ENCODE assay signal across 19 cellular contexts in genomic region chr7:14144538-14144937, GRCh38.
"Had no signal": no experiment of that assay in that cellular context is flagged by ENCODE, and none has a peak within 500 bp of the region (broad histone marks: within the 10 kb centered on the region; RNA-seq: fewer than 3 reads in every experiment).

No MANE protein-coding gene starts in this region.

- DNase-seq: activated CD4-positive, alpha-beta T cell treated with anti-CD3 and anti-CD28 coated beads, Interleukin-2, amount 10 ng/mL, durations not matched to agents 24 days and 14 days; activated CD8-positive, alpha-beta T cell treated with anti-CD3 and anti-CD28 coated beads for 36 hours; activated gamma-delta T cell treated with Interleukin-2 at 50 U/mL for 16 hours; anterior cingulate cortex; body of pancreas; effector CD4-positive, alpha-beta T cell; foreskin fibroblast; left colon; ovary; right cardiac atrium; stimulated activated CD4-positive, alpha-beta T cell treated with anti-CD3 and anti-CD28 coated beads, Interleukin-4, amount 100 ng/mL, for 24 hours; stimulated activated naive CD4-positive, alpha-beta T cell treated with Interleukin-2 at 50 U/mL for 16 hours; thyroid gland; upper lobe of right lung had no signal

- H3K4me3 ChIP-seq: body of pancreas, cardiac muscle cell, ovary, thyroid gland, upper lobe of right lung had no signal

- H3K27me3 ChIP-seq: body of pancreas, cardiac muscle cell, neutrophil, ovary, thyroid gland, upper lobe of right lung had no signal

- H3K36me3 ChIP-seq: cardiac muscle cell, neutrophil, ovary, thyroid gland, upper lobe of right lung had no signal

- H3K4me1 ChIP-seq: body of pancreas, thyroid gland, upper lobe of right lung had no signal

- H3K27ac ChIP-seq: body of pancreas, cardiac muscle cell, neutrophil, ovary, thyroid gland, upper lobe of right lung, VCaP had no signal

- H3K9me3 ChIP-seq: body of pancreas, neutrophil, ovary, thyroid gland, upper lobe of right lung had no signal

- ATAC-seq: activated CD4-positive, CD25-positive, alpha-beta regulatory T cell treated with anti-CD3 and anti-CD28 coated beads, Interleukin-2, amount 50 U/mL, for 24 hours; activated CD8-positive, alpha-beta T cell treated with anti-CD3 and anti-CD28 coated beads for 36 hours; body of pancreas; left colon; natural killer cell treated with Interleukin-12 subunit alpha and Interleukin-12 subunit beta and Interleukin-15 and Interleukin-18, amount 100 ng/mL, for 72 hours; right cardiac atrium; upper lobe of right lung had no signal
